ENCODE assay signal across 3 cellular contexts in genomic region chr17:82158825-82159224, GRCh38.
TF ChIP-seq lines count a peak whose summit lies in the region.

No MANE protein-coding gene starts in this region.

TF ChIP-seq in HEK293, 187 proteins besides CTCF, POLR2A, EP300 and RAD21:
- peak; percentile 94 for TF ChIP-seq ZNF121 (tag by site-specific recombination; IDR thresholded peaks at IDR 0.05)
- no peak for TF ChIP-seq IKZF3 (tag by site-specific recombination; IDR thresholded peaks at IDR 0.05)
- no peak for TF ChIP-seq TCF7L2 (IDR thresholded peaks at IDR 0.05; ENCODE audit: borderline replicate concordance, low read depth, low read length)
- TF ChIP-seq ZNF48 (tag by site-specific recombination; IDR thresholded peaks at IDR 0.05) = no peak
- no peak for TF ChIP-seq ZNF266 (tag by site-specific recombination; IDR thresholded peaks at IDR 0.05; ENCODE audit: low read depth)

TF ChIP-seq in GM12878, 131 proteins besides CTCF, POLR2A, EP300 and RAD21:
- TF ChIP-seq IKZF2 (IDR thresholded peaks at IDR 0.05) = no peak
- TF ChIP-seq BCL3 (IDR thresholded peaks at IDR 0.05; ENCODE audit: borderline replicate concordance, insufficient read depth, low read depth, low read length, poor library complexity, severe bottlenecking) = peak; percentile 40

TF ChIP-seq in HepG2, 621 proteins besides CTCF, POLR2A, EP300 and RAD21:
- peak; percentile 52; the same call in 1 of the 2 replicates for TF ChIP-seq ZNF121 (CRISPR knock-in tag; IDR thresholded peaks at IDR 0.05)
- no peak for TF ChIP-seq CENPT (CRISPR knock-in tag; IDR thresholded peaks at IDR 0.05; ENCODE audit: low read depth)
- TF ChIP-seq ZBTB38 (CRISPR knock-in tag; IDR thresholded peaks at IDR 0.05) = no peak
- no peak for TF ChIP-seq MAFF (IDR thresholded peaks at IDR 0.05; ENCODE audit: low read depth, low read length)
- no peak for TF ChIP-seq PAWR (CRISPR knock-in tag; IDR thresholded peaks at IDR 0.05; ENCODE audit: borderline replicate concordance)
- TF ChIP-seq ZSCAN30 (CRISPR knock-in tag; IDR thresholded peaks at IDR 0.05) = no peak
- TF ChIP-seq IKZF4 (CRISPR knock-in tag; IDR thresholded peaks at IDR 0.05; ENCODE audit: borderline replicate concordance, low read depth, not compliant biosample characterization) = no peak
- no peak for TF ChIP-seq NKX3-1 (CRISPR knock-in tag; IDR thresholded peaks at IDR 0.05)
- TF ChIP-seq MAX (IDR thresholded peaks at IDR 0.05) = no peak
